In genomic region chr5:71455427-71456361, GRCh38 we compare ENCODE assay signal across 8 cellular contexts. TPM values are rescaled to one million over a fixed set of nuclear protein-coding genes. Genes with fewer than 3 reads are reported as not detected.
DNase-seq lines count a peak whose midpoint lies in the region; ATAC-seq and TF ChIP-seq lines count a peak whose summit lies in the region.

Gene BDP1 (plus strand): TSS chr5:71455651. CDS start chr5:71455878, 227 bp downstream.

- H3K79me2 ChIP-seq in DND-41 (ENCODE audit: insufficient read depth, low read length), result peaks cover 45% of the 10 kb centered on the region

- H3K9me3 ChIP-seq in DND-41 (ENCODE audit: insufficient read depth, low read length, severe bottlenecking) (no peaks in the 10 kb centered on the region), KOPT-K1 (ENCODE audit: insufficient read depth, low read length, poor library complexity, severe bottlenecking) (no peaks in the 10 kb centered on the region), Peyer's patch (no peaks in the 10 kb centered on the region), muscle layer of colon (ENCODE audit: low read length) (no peaks in the 10 kb centered on the region)

- no peaks in the 10 kb centered on the region for H3K27me3 ChIP-seq in DND-41 (ENCODE audit: insufficient read depth, low read length, poor library complexity)
- H3K27me3 ChIP-seq in Peyer's patch, result no peaks in the 10 kb centered on the region
- no peaks in the 10 kb centered on the region for H3K27me3 ChIP-seq in muscle layer of colon (ENCODE audit: control insufficient read depth in 1 of 2, insufficient read depth in 2 of 2, low read length in 2 of 2)

- H3K4me1 ChIP-seq in DND-41 (ENCODE audit: insufficient read depth, low read length), result peaks cover 23% of the 10 kb centered on the region
- H3K4me1 ChIP-seq in Peyer's patch, result peaks cover 4 to 16% (median 8%) of the 10 kb centered on the region in 4 donors
- H3K4me1 ChIP-seq in muscle layer of colon (ENCODE audit: insufficient read depth, low read length), result peaks cover 14% of the 10 kb centered on the region

- ATAC-seq in DND-41 (ENCODE audit: insufficient read depth, low read depth) (peak; percentile 93), GM21786 (IDR thresholded peaks at IDR 0.05; ENCODE audit: unreplicated experiment) (peak; percentile 92), esophagus mucosa (peak; percentile 97)

- H3K4me3 ChIP-seq in DND-41 (ENCODE audit: low read depth in 1 of 2, low read length in 2 of 2) (peak within 1 kb of the TSS; percentile 97 to 100), Peyer's patch (peak within 1 kb of the TSS; percentile 74 to 87 (median 82)), muscle layer of colon (ENCODE audit: low read depth in 1 of 2, low read length in 2 of 2) (peak within 1 kb of the TSS; percentile 56 to 97)

- H4K20me1 ChIP-seq in DND-41 (ENCODE audit: insufficient read depth, low read length), result peaks cover 8% of the 10 kb centered on the region; the same call in 1 of the 2 replicates

- H3K27ac ChIP-seq in DND-41 (ENCODE audit: low read length) (peak within 1 kb of the TSS; percentile 82), KOPT-K1 (ENCODE audit: low read depth, low read length, poor library complexity, severe bottlenecking) (peak within 1 kb of the TSS; percentile 75), Peyer's patch (peak within 1 kb of the TSS; percentile 86 to 91 (median 89)), muscle layer of colon (ENCODE audit: low read depth, low read length) (peak within 1 kb of the TSS; percentile 67)

- H2AFZ ChIP-seq in DND-41 (ENCODE audit: low read depth, low read length), result peak within 1 kb of the TSS; percentile 98

- TF ChIP-seq POLR2A in Peyer's patch (IDR thresholded peaks at IDR 0.05), result peak; percentile 53 to 57

- DNase-seq in DND-41 (peak; percentile 92), Peyer's patch (peak; percentile 96 to 99 (median 97))
- peak; percentile 98 for DNase-seq in activated T-cell treated with anti-CD3 and anti-CD28 coated beads, Interleukin-2, amount 50 U/mL, for 48 hours
- peak; percentile 98 for DNase-seq in stimulated activated CD8-positive, alpha-beta memory T cell treated with anti-CD3 and anti-CD28 coated beads, Interleukin-7, amount 100 ng/mL, for 24 hours (ENCODE audit: low read depth)

- TF ChIP-seq CTCF in DND-41 (IDR thresholded peaks at IDR 0.05; ENCODE audit: borderline replicate concordance, extremely low read depth, low read length, poor library complexity, severe bottlenecking), result peak; percentile 53
- TF ChIP-seq CTCF in Peyer's patch (IDR thresholded peaks at IDR 0.05), result peak in 5 of 6 experiments; percentile 8 to 39 (median 19)

- H3K36me3 ChIP-seq in DND-41 (ENCODE audit: insufficient read depth, low read length) (peaks cover 29% of the 10 kb centered on the region), KOPT-K1 (ENCODE audit: insufficient read depth, low read length) (peaks cover 25% of the 10 kb centered on the region), Peyer's patch (peaks cover 0 to 21% (median 0%) of the 10 kb centered on the region in 3 donors), muscle layer of colon (ENCODE audit: insufficient read depth, low read length) (peaks cover 6% of the 10 kb centered on the region)

- H3K9ac ChIP-seq in DND-41 (ENCODE audit: low read depth, low read length) (peak within 1 kb of the TSS; percentile 94), muscle layer of colon (ENCODE audit: low read length) (peak within 1 kb of the TSS; percentile 92)

- peak within 1 kb of the TSS; percentile 83 for H3K4me2 ChIP-seq in DND-41 (ENCODE audit: insufficient read depth, low read length)

RNA-seq across cellular contexts. Expression of gene BDP1, which starts in this region (rescaled TPM):
- total RNA-seq in Peyer's patch (100 to 1,000 TPM in 1 of 4 donors, 10 to 100 TPM in 3; 25.7 to 164 (median 31.1) TPM), esophagus mucosa (14.1 TPM)

Comparison
In these comparisons a context has a peak if more than half of its experiments do, and no peak if none do; other contexts are left out.
1. Peak in every context shown above with its lines: DNase-seq, ATAC-seq, H3K4me3 ChIP-seq and H3K27ac ChIP-seq.